In the genomic region with DNA sequence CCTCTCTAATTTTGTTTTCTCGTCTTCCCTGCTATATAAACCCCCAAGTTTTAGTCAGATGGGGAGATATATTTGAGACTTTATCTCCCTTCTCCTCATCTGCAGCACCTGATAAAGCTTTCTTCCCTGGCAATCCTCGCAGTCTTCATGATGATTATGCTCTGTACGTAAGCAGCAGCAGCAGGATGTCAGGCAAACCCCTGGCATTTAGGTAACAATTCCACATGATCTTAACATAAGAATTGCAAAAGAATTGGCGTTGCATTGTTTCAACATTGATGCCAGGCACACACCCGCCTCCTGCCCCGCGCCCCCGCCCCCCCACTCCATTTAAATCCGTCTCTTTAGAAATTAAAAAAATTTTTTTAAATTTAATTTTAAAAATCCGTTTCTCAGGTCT, we compare ENCODE assay signal across 1 cellular context.
TF ChIP-seq lines count a peak whose summit lies in the region.

No MANE protein-coding gene starts in this region.

TF ChIP-seq in H1, 55 proteins besides CTCF, POLR2A, EP300 and RAD21:
- TF ChIP-seq YY1 (IDR thresholded peaks at IDR 0.05; ENCODE audit: low read depth, low read length): no peak
- no peak for TF ChIP-seq CREB1 (IDR thresholded peaks at IDR 0.05)
- no peak for TF ChIP-seq NANOG (IDR thresholded peaks at IDR 0.05; ENCODE audit: insufficient read depth, low read depth, low read length, poor library complexity, severe bottlenecking)
- TF ChIP-seq SP4 (IDR thresholded peaks at IDR 0.05; ENCODE audit: low read length): no peak
- no peak for TF ChIP-seq SAP30 (IDR thresholded peaks at IDR 0.05; ENCODE audit: insufficient read depth, insufficient replicate concordance, low read length)
- no peak for TF ChIP-seq EGR1 (IDR thresholded peaks at IDR 0.05; ENCODE audit: borderline replicate concordance, low read depth, low read length)
- no peak for TF ChIP-seq RXRA (IDR thresholded peaks at IDR 0.05; ENCODE audit: insufficient read depth, low read depth, low read length)
- no peak for TF ChIP-seq SP2 (IDR thresholded peaks at IDR 0.05; ENCODE audit: low read length)
- TF ChIP-seq KDM5A (IDR thresholded peaks at IDR 0.05; ENCODE audit: low read length): no peak
- no peak for TF ChIP-seq SIX5 (IDR thresholded peaks at IDR 0.05; ENCODE audit: low read depth, low read length)
- TF ChIP-seq, protein P1, sequence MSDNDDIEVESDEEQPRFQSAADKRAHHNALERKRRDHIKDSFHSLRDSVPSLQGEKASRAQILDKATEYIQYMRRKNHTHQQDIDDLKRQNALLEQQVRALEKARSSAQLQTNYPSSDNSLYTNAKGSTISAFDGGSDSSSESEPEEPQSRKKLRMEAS (IDR thresholded peaks at IDR 0.05): no peak
- TF ChIP-seq KDM4A (IDR thresholded peaks at IDR 0.05; ENCODE audit: low read depth, low read length, severe bottlenecking): no peak
- no peak for TF ChIP-seq TAF7 (optimal IDR thresholded peaks at IDR 0.05; ENCODE audit: borderline replicate concordance, low read depth, low read length)
- no peak for TF ChIP-seq POLR2AphosphoS5 (IDR thresholded peaks at IDR 0.05; ENCODE audit: low read depth, low read length)
- no peak for TF ChIP-seq BACH1 (IDR thresholded peaks at IDR 0.05; ENCODE audit: low read length)
- TF ChIP-seq SIRT6 (IDR thresholded peaks at IDR 0.05; ENCODE audit: low read length): no peak
